ENCODE assay signal across 9 cellular contexts in genomic region chr5:127942246-127943060, GRCh38.
DNase-seq lines count a peak whose midpoint lies in the region; ATAC-seq and TF ChIP-seq lines count a peak whose summit lies in the region.
"Had no signal": no experiment of that assay in that cellular context is flagged by ENCODE, and none has a peak within 500 bp of the region (broad histone marks: within the 10 kb centered on the region; RNA-seq: fewer than 3 reads in every experiment).

No MANE protein-coding gene starts in this region.

- H3K27ac ChIP-seq in endodermal cell (ENCODE audit: low read depth, low read length) = peak overlapping the region; percentile 54

- H3K36me3 Mint-ChIP-seq in endodermal cell (ENCODE audit: low read depth) = no peaks in the 10 kb centered on the region
- H3K36me3 Mint-ChIP-seq in T-helper 2 cell treated with Interferon-gamma antibody and Interleukin-4, amounts not matched to agents 5 μg/mL and 100 μg/mL, for 36 hours (ENCODE audit: low read depth) = no peaks in the 10 kb centered on the region

- H3K9me3 Mint-ChIP-seq in endodermal cell = no peaks in the 10 kb centered on the region
- no peaks in the 10 kb centered on the region for H3K9me3 Mint-ChIP-seq in T-helper 2 cell treated with Interferon-gamma antibody and Interleukin-4, amounts not matched to agents 5 μg/mL and 100 μg/mL, for 36 hours

- DNase-seq in NCI-H2107 treated with DMSO at 0.1 percent for 48 hours (lab: John Stamatoyannopoulos, UW; ENCODE audit: unreplicated experiment) (peak; percentile 59), NCI-H2107 (lab: John Stamatoyannopoulos, UW) (no peak), NCI-H146 treated with DMSO at 0.1 percent for 48 hours (lab: John Stamatoyannopoulos, UW; ENCODE audit: unreplicated experiment) (peak; percentile 62), endodermal cell (no peak), renal cortical epithelial cell (ENCODE audit: low read depth) (peak; percentile 42)
- DNase-seq in T-helper 2 cell treated with Interferon-gamma antibody and Interleukin-4, amounts not matched to agents 5 μg/mL and 100 μg/mL, for 36 hours (ENCODE audit: low spot score) = no peak
- DNase-seq: NCI-H187 treated with DMSO at 0.1 percent for 48 hours had no signal

- no peaks in the 10 kb centered on the region for H3K27me3 ChIP-seq in endodermal cell (ENCODE audit: control insufficient read depth, insufficient read depth, low read length, poor library complexity, severe bottlenecking)

- H3K4me1 ChIP-seq in endodermal cell (ENCODE audit: control insufficient read depth, insufficient read depth, low read length) = peaks cover 4% of the 10 kb centered on the region

- H3K4me3 ChIP-seq in endodermal cell (ENCODE audit: low read length) = no peak overlapping the region

- H3K9ac ChIP-seq in endodermal cell (ENCODE audit: extremely low read depth, low read length, poor library complexity, severe bottlenecking) = no peak overlapping the region

- H3K9me3 ChIP-seq in endodermal cell (ENCODE audit: control insufficient read depth, low read length) = no peaks in the 10 kb centered on the region

- no peak overlapping the region for H3K27ac Mint-ChIP-seq in endodermal cell
- H3K27ac Mint-ChIP-seq in T-helper 2 cell treated with Interferon-gamma antibody and Interleukin-4, amounts not matched to agents 5 μg/mL and 100 μg/mL, for 36 hours = no peak overlapping the region

- no peak for ATAC-seq in GM21737 (IDR thresholded peaks at IDR 0.05; ENCODE audit: unreplicated experiment)
- no peak for ATAC-seq in HG03097 (IDR thresholded peaks at IDR 0.05; ENCODE audit: low FRiP score, unreplicated experiment)

- peaks cover 27% of the 10 kb centered on the region for H3K4me1 Mint-ChIP-seq in endodermal cell
- H3K4me1 Mint-ChIP-seq in T-helper 2 cell treated with Interferon-gamma antibody and Interleukin-4, amounts not matched to agents 5 μg/mL and 100 μg/mL, for 36 hours (ENCODE audit: low read depth) = no peaks in the 10 kb centered on the region

- 93 to 100% methylated on average over 2 to 3 of the region's 3 CpGs for WGBS in endodermal cell (ENCODE audit: insufficient coverage in 1 of 2, insufficient read length in 1 of 2), 2 experiments

- no peaks in the 10 kb centered on the region for H3K36me3 ChIP-seq in endodermal cell (ENCODE audit: control insufficient read depth, insufficient read depth, low read length)

- no peak for TF ChIP-seq CTCF in endodermal cell (conservative IDR thresholded peaks at IDR 0.05)

- peaks cover 12% of the 10 kb centered on the region for H3K27me3 Mint-ChIP-seq in endodermal cell (ENCODE audit: insufficient read depth)
- H3K27me3 Mint-ChIP-seq in T-helper 2 cell treated with Interferon-gamma antibody and Interleukin-4, amounts not matched to agents 5 μg/mL and 100 μg/mL, for 36 hours (ENCODE audit: low read depth) = no peaks in the 10 kb centered on the region

- no peak overlapping the region for H3K4me3 Mint-ChIP-seq in endodermal cell
- H3K4me3 Mint-ChIP-seq in T-helper 2 cell treated with Interferon-gamma antibody and Interleukin-4, amounts not matched to agents 5 μg/mL and 100 μg/mL, for 36 hours = no peak overlapping the region

Comparison
In these comparisons a context has a peak if more than half of its experiments do, and no peak if none do; other contexts are left out.
1. DNase-seq: peak in NCI-H2107 treated with DMSO at 0.1 percent for 48 hours (single experiment), NCI-H146 treated with DMSO at 0.1 percent for 48 hours (single experiment) and renal cortical epithelial cell (single experiment); none in NCI-H2107 (single experiment), endodermal cell (single experiment) and T-helper 2 cell treated with Interferon-gamma antibody and Interleukin-4, amounts not matched to agents 5 μg/mL and 100 μg/mL, for 36 hours (single experiment).